Comparison of ENCODE assay signal across 23 cellular contexts in genomic region chr5:79475174-79475466, GRCh38.
"Had no signal": no experiment of that assay in that cellular context is flagged by ENCODE, and none has a peak within 500 bp of the region (broad histone marks: within the 10 kb centered on the region; RNA-seq: fewer than 3 reads in every experiment).

No MANE protein-coding gene starts in this region.

- H3K27ac Mint-ChIP-seq: IgD-negative memory B cell, T-helper 17 cell had no signal

- H3K36me3 Mint-ChIP-seq: IgD-negative memory B cell had no signal

- H3K4me1 Mint-ChIP-seq: IgD-negative memory B cell had no signal

- H3K27me3 Mint-ChIP-seq: IgD-negative memory B cell had no signal

- H3K4me3 Mint-ChIP-seq: IgD-negative memory B cell, T-helper 17 cell had no signal

- H3K27ac ChIP-seq: HL-60, RWPE1 had no signal

- DNase-seq: Karpas-422, MM.1S, NCI-H1092 treated with DMSO at 0.1 percent for 48 hours, NCI-H1436, NCI-H187, NCI-H2029, NCI-H2081 treated with DMSO at 0.1 percent for 48 hours, NCI-H2171, NCI-H226, NCI-H510A, NCI-H524 treated with DMSO at 0.1 percent for 48 hours, NCI-H69, NCI-H774, PC-3, SHP77, T-helper 1 cell, T-helper 17 cell had no signal

- H3K9me3 Mint-ChIP-seq: IgD-negative memory B cell had no signal

- H3K4me3 ChIP-seq: K562 had no signal

- ATAC-seq: K562, Panc1, PC-3, T-helper 17 cell had no signal

- FAIRE-seq: HTR-8/SVneo, K562 had no signal
